In genomic region chr12:57882575-57882974, GRCh38 we compare ENCODE assay signal across 1 cellular context.
TF ChIP-seq lines count a peak whose summit lies in the region.

No MANE protein-coding gene starts in this region.

TF ChIP-seq in IMR-90, 13 proteins besides CTCF, POLR2A, EP300 and RAD21:
- TF ChIP-seq SMC3 (IDR thresholded peaks at IDR 0.05; ENCODE audit: low read depth, low read length) (no peak), NFE2L2 (IDR thresholded peaks at IDR 0.05; ENCODE audit: low read depth, low read length) (no peak), MAZ (IDR thresholded peaks at IDR 0.05; ENCODE audit: borderline replicate concordance, low read depth, low read length) (no peak), CHD1 (IDR thresholded peaks at IDR 0.05; ENCODE audit: low read depth, low read length) (no peak), CEBPB (IDR thresholded peaks at IDR 0.05; ENCODE audit: low read depth, low read length) (no peak), MXI1 (IDR thresholded peaks at IDR 0.05; ENCODE audit: borderline replicate concordance, low read depth, low read length) (no peak), RFX5 (IDR thresholded peaks at IDR 0.05; ENCODE audit: low read depth, low read length) (no peak), MAFK (IDR thresholded peaks at IDR 0.05; ENCODE audit: low read depth, low read length) (no peak), RCOR1 (IDR thresholded peaks at IDR 0.05; ENCODE audit: insufficient replicate concordance, low read length) (no peak), USF2 (IDR thresholded peaks at IDR 0.05; ENCODE audit: low read depth, low read length) (no peak), FOS (IDR thresholded peaks at IDR 0.05; ENCODE audit: low read depth, low read length) (no peak), BHLHE40 (IDR thresholded peaks at IDR 0.05; ENCODE audit: low read depth, low read length) (no peak)
